In genomic region chr6:156901309-156902019, GRCh38 we compare ENCODE assay signal across 32 cellular contexts.
DNase-seq lines count a peak whose midpoint lies in the region; ATAC-seq, FAIRE-seq and TF ChIP-seq lines count a peak whose summit lies in the region.
"Had no signal": no experiment of that assay in that cellular context is flagged by ENCODE, and none has a peak within 500 bp of the region (broad histone marks: within the 10 kb centered on the region; RNA-seq: fewer than 3 reads in every experiment).

No MANE protein-coding gene starts in this region.

- no peak overlapping the region for H3K4me3 ChIP-seq in BLaER1
- H3K4me3 ChIP-seq in PC-9, result no peak overlapping the region
- H3K4me3 ChIP-seq: hepatocyte, SJSA1, suprapubic skin, upper lobe of right lung had no signal

- H3K27me3 ChIP-seq in BLaER1 (no peaks in the 10 kb centered on the region), PC-9 (ENCODE audit: insufficient read depth, low read depth) (no peaks in the 10 kb centered on the region)
- H3K27me3 ChIP-seq: brain microvascular endothelial cell, hepatocyte, SJSA1, suprapubic skin, upper lobe of right lung had no signal

- H3K27ac ChIP-seq in BLaER1 (no peak overlapping the region), PC-9 (no peak overlapping the region)
- H3K27ac ChIP-seq: brain microvascular endothelial cell, C4-2B, hepatocyte, HL-60, parathyroid adenoma, SJSA1, suprapubic skin, upper lobe of right lung had no signal

- H3K27ac Mint-ChIP-seq in naive B cell, result peak overlapping the region in 5 of 6 donors; percentile 23 to 69 (median 33)
- H3K27ac Mint-ChIP-seq: activated naive CD4-positive, alpha-beta T cell treated with anti-CD3 and anti-CD28 coated beads for 36 hours had no signal

- no peak for TF ChIP-seq POLR2A in GM12892 (IDR thresholded peaks at IDR 0.05; ENCODE audit: low read depth, low read length)

- POLR2A ChIA-PET in PC-9 (lab: Charles Lee; ENCODE audit: unreplicated experiment), result no interaction called here

- peaks cover 3 to 5% of the 10 kb centered on the region in 2 donors for H3K36me3 Mint-ChIP-seq in naive B cell

- intact Hi-C loops in PC-9 (cut with micrococcal nuclease; ENCODE audit: unreplicated experiment), result no loop called here

- no peaks in the 10 kb centered on the region for H3K27me3 Mint-ChIP-seq in naive B cell

- no peaks in the 10 kb centered on the region for H3K9me2 ChIP-seq in PC-9 (ENCODE audit: insufficient read depth)

- CTCF ChIA-PET in PC-9 (lab: Charles Lee), result no interaction called here

- BruUV-seq in PC-9 (replicated peaks; lab: Mats Ljungman, UMichigan), result no TSS peak

- H3K9ac ChIP-seq in BLaER1, result no peak overlapping the region
- H3K9ac ChIP-seq: parathyroid adenoma had no signal

- peak; percentile 82 for ATAC-seq in SK-N-SH treated with all-trans-retinoic acid at 6 μM for 48 hours
- ATAC-seq in naive B cell (ENCODE audit: low read depth in 2 of 2), result no peak
- ATAC-seq in HG02623 (IDR thresholded peaks at IDR 0.05; ENCODE audit: unreplicated experiment), result no peak
- ATAC-seq: upper lobe of right lung had no signal

- peaks cover 29% of the 10 kb centered on the region for H3K36me3 ChIP-seq in BLaER1
- H3K36me3 ChIP-seq in PC-9 (ENCODE audit: low read depth), result no peaks in the 10 kb centered on the region
- H3K36me3 ChIP-seq: brain microvascular endothelial cell, suprapubic skin had no signal

- no peak overlapping the region for H3K4me3 Mint-ChIP-seq in naive B cell
- H3K4me3 Mint-ChIP-seq: activated naive CD4-positive, alpha-beta T cell treated with anti-CD3 and anti-CD28 coated beads for 36 hours; neural crest cell had no signal

- H4K20me1 ChIP-seq in BLaER1 (peaks cover 87% of the 10 kb centered on the region), PC-9 (ENCODE audit: insufficient read depth) (0 out of 2 replicates have a peak, but pooled peaks cover 6% of the 10 kb centered on the region)

- peaks cover 7% of the 10 kb centered on the region; the same call in 1 of the 2 replicates for H3K79me2 ChIP-seq in PC-9 (ENCODE audit: low read depth)

- H3K4me2 ChIP-seq in BLaER1, result peak overlapping the region; percentile 13; the same call in 1 of the 2 replicates
- H3K4me2 ChIP-seq in PC-9, result no peak overlapping the region
- H3K4me2 ChIP-seq: hepatocyte had no signal

- no peaks in the 10 kb centered on the region for H3K9me3 Mint-ChIP-seq in naive B cell
- H3K9me3 Mint-ChIP-seq: activated naive CD4-positive, alpha-beta T cell treated with anti-CD3 and anti-CD28 coated beads for 36 hours; neural crest cell had no signal

- no peaks in the 10 kb centered on the region for H3K9me3 ChIP-seq in BLaER1
- no peaks in the 10 kb centered on the region for H3K9me3 ChIP-seq in PC-9 (ENCODE audit: insufficient read depth, low read depth)
- H3K9me3 ChIP-seq: SJSA1, suprapubic skin, upper lobe of right lung had no signal

- no peaks in the 10 kb centered on the region for H3F3A ChIP-seq in PC-9 (ENCODE audit: insufficient read depth, low read depth)

- H3K4me1 ChIP-seq in BLaER1 (peaks cover 37% of the 10 kb centered on the region), PC-9 (replicated peaks; ENCODE audit: insufficient read depth) (no peaks in the 10 kb centered on the region)
- H3K4me1 ChIP-seq: SJSA1, upper lobe of right lung had no signal

- TF ChIP-seq CTCF in PC-9 (conservative IDR thresholded peaks at IDR 0.05), result no peak

- no peak overlapping the region for H2AFZ ChIP-seq in PC-9
- H2AFZ ChIP-seq: hepatocyte, parathyroid adenoma had no signal

- peaks cover 37 to 58% (median 56%) of the 10 kb centered on the region in 3 donors for H3K4me1 Mint-ChIP-seq in naive B cell

- DNase-seq in GM12892 (ENCODE audit: insufficient read length), result no peak
- DNase-seq in naive B cell, result no peak
- no peak for DNase-seq in NCI-H446 treated with DMSO at 0.1 percent for 48 hours (lab: John Stamatoyannopoulos, UW)
- DNase-seq in PC-9, result no peak
- DNase-seq: activated CD4-positive, CD25-positive, alpha-beta regulatory T cell; activated naive CD4-positive, alpha-beta T cell treated with anti-CD3 and anti-CD28 coated beads for 36 hours; amniotic stem cell; brain microvascular endothelial cell; Calu3; DMS79 treated with DMSO at 0.1 percent for 48 hours; effector CD4-positive, alpha-beta T cell; GOT3; kidney glomerular epithelial cell; NCI-H1417 treated with DMSO at 0.1 percent for 48 hours; NCI-H2029 treated with DMSO at 0.1 percent for 48 hours; NCI-H226; NCI-H748 treated with DMSO at 0.1 percent for 48 hours; stimulated activated CD4-positive, alpha-beta T cell treated with anti-CD3 and anti-CD28 coated beads, Interleukin-1b, Interleukin-23, amount 100 ng/mL, for 48 hours; stimulated activated naive CD4-positive, alpha-beta T cell treated with Interleukin-2 at 50 U/mL for 16 hours; T-helper 1 cell; upper lobe of right lung had no signal

- FAIRE-seq in GM12892 (lab: Jason Lieb, UNC), result peak; percentile 36
- FAIRE-seq: colon had no signal

TF ChIP-seq in SK-N-SH treated with all-trans-retinoic acid at 6 μM for 48 hours, 23 proteins besides CTCF, POLR2A, EP300 and RAD21:
- no peak for TF ChIP-seq OSR1 (CRISPR knock-in tag; IDR thresholded peaks at IDR 0.05)
- TF ChIP-seq RARB (CRISPR knock-in tag; IDR thresholded peaks at IDR 0.05), result no peak
- no peak for TF ChIP-seq GLIS3 (CRISPR knock-in tag; IDR thresholded peaks at IDR 0.05)
- TF ChIP-seq ARNTL (CRISPR knock-in tag; IDR thresholded peaks at IDR 0.05; ENCODE audit: borderline replicate concordance, low read depth), result no peak
- TF ChIP-seq ZC3H10 (CRISPR knock-in tag; IDR thresholded peaks at IDR 0.05), result no peak
- TF ChIP-seq POU6F1 (CRISPR knock-in tag; IDR thresholded peaks at IDR 0.05; ENCODE audit: borderline replicate concordance, low read depth), result no peak
- TF ChIP-seq, protein P1, sequence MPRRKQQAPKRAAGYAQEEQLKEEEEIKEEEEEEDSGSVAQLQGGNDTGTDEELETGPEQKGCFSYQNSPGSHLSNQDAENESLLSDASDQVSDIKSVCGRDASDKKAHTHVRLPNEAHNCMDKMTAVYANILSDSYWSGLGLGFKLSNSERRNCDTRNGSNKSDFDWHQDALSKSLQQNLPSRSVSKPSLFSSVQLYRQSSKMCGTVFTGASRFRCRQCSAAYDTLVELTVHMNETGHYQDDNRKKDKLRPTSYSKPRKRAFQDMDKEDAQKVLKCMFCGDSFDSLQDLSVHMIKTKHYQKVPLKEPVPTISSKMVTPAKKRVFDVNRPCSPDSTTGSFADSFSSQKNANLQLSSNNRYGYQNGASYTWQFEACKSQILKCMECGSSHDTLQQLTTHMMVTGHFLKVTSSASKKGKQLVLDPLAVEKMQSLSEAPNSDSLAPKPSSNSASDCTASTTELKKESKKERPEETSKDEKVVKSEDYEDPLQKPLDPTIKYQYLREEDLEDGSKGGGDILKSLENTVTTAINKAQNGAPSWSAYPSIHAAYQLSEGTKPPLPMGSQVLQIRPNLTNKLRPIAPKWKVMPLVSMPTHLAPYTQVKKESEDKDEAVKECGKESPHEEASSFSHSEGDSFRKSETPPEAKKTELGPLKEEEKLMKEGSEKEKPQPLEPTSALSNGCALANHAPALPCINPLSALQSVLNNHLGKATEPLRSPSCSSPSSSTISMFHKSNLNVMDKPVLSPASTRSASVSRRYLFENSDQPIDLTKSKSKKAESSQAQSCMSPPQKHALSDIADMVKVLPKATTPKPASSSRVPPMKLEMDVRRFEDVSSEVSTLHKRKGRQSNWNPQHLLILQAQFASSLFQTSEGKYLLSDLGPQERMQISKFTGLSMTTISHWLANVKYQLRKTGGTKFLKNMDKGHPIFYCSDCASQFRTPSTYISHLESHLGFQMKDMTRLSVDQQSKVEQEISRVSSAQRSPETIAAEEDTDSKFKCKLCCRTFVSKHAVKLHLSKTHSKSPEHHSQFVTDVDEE (CRISPR knock-in tag; IDR thresholded peaks at IDR 0.05), result no peak
- TF ChIP-seq ZFP30 (CRISPR knock-in tag; IDR thresholded peaks at IDR 0.05), result no peak
- no peak for TF ChIP-seq ISL1 (CRISPR knock-in tag; IDR thresholded peaks at IDR 0.05)
- TF ChIP-seq CSDC2 (CRISPR knock-in tag; IDR thresholded peaks at IDR 0.05), result no peak
- TF ChIP-seq PATZ1 (CRISPR knock-in tag; IDR thresholded peaks at IDR 0.05; ENCODE audit: borderline replicate concordance), result no peak
- no peak for TF ChIP-seq SNAI2 (CRISPR knock-in tag; IDR thresholded peaks at IDR 0.05)
- TF ChIP-seq ZNF565 (CRISPR knock-in tag; conservative IDR thresholded peaks at IDR 0.05; ENCODE audit: low read depth), result no peak
- TF ChIP-seq BACH2 (CRISPR knock-in tag; IDR thresholded peaks at IDR 0.05; ENCODE audit: borderline replicate concordance), result no peak
